Comparison of ENCODE assay signal across 14 cellular contexts in genomic region chr10:33612116-33612515, GRCh38.
A peak's percentile ranks its signal among the peaks of the same experiment; 100 is the strongest.
DNase-seq lines count a peak whose midpoint lies in the region; ATAC-seq and TF ChIP-seq lines count a peak whose summit lies in the region.
"Had no signal": no experiment of that assay in that cellular context is flagged by ENCODE, and none has a peak within 500 bp of the region (broad histone marks: within the 10 kb centered on the region; RNA-seq: fewer than 3 reads in every experiment).

No MANE protein-coding gene starts in this region.

- H3K27me3 Mint-ChIP-seq in CD8-positive, alpha-beta memory T cell: peaks cover 0 to 2% of the 10 kb centered on the region in 2 donors
- no peaks in the 10 kb centered on the region for H3K27me3 Mint-ChIP-seq in CD4-positive, alpha-beta T cell
- peaks cover 0 to 24% (median 5%) of the 10 kb centered on the region in 5 donors for H3K27me3 Mint-ChIP-seq in naive thymus-derived CD8-positive, alpha-beta T cell
- H3K27me3 Mint-ChIP-seq: effector memory CD8-positive, alpha-beta T cell had no signal

- intact Hi-C loops in esophagus squamous epithelium (cut with DNase I): no loop called here
- intact Hi-C loops in psoas muscle (cut with DNase I): no loop called here
- intact Hi-C loops in CD4-positive, alpha-beta T cell (cut with DNase I, micrococcal nuclease): no loop called here

- H3K9me3 Mint-ChIP-seq in CD8-positive, alpha-beta memory T cell: peaks cover 8 to 22% (median 14%) of the 10 kb centered on the region in 5 donors
- H3K9me3 Mint-ChIP-seq in CD4-positive, alpha-beta T cell: peaks cover 9% of the 10 kb centered on the region
- H3K9me3 Mint-ChIP-seq in naive thymus-derived CD8-positive, alpha-beta T cell: peaks cover 8 to 31% (median 18%) of the 10 kb centered on the region in 9 donors

- peak overlapping the region in 5 of 7 donors; percentile 22 to 59 (median 41) for H3K4me3 Mint-ChIP-seq in CD8-positive, alpha-beta memory T cell
- no peak overlapping the region for H3K4me3 Mint-ChIP-seq in CD4-positive, alpha-beta T cell
- H3K4me3 Mint-ChIP-seq in naive thymus-derived CD8-positive, alpha-beta T cell: peak overlapping the region in 1 of 10 donors; percentile 18
- H3K4me3 Mint-ChIP-seq: activated naive CD8-positive, alpha-beta T cell treated with anti-CD3 and anti-CD28 coated beads, Interleukin-2, amount 10 ng/mL, durations not matched to agents 7 days and 5 days; GM23338; natural killer cell had no signal

- no peaks in the 10 kb centered on the region for H3K4me1 ChIP-seq in CD8-positive, alpha-beta memory T cell (ENCODE audit: insufficient read depth, low read length)
- H3K4me1 ChIP-seq in esophagus squamous epithelium: peaks cover 0 to 17% (median 7%) of the 10 kb centered on the region in 3 donors
- no peaks in the 10 kb centered on the region for H3K4me1 ChIP-seq in psoas muscle

- POLR2A ChIA-PET in CD8-positive, alpha-beta memory T cell (lab: Charles Lee): no interaction called here
- POLR2A ChIA-PET in CD4-positive, alpha-beta T cell (lab: Charles Lee): no interaction called here
- POLR2A ChIA-PET in naive thymus-derived CD8-positive, alpha-beta T cell (lab: Charles Lee): no interaction called here

- H3K27ac ChIP-seq in CD8-positive, alpha-beta memory T cell (ENCODE audit: low read depth, low read length): no peak overlapping the region
- H3K27ac ChIP-seq in esophagus squamous epithelium (peak overlapping the region in 3 of 4 donors; percentile 59 to 81 (median 70)), psoas muscle (peak overlapping the region; percentile 30)
- H3K27ac ChIP-seq in CD4-positive, alpha-beta T cell (ENCODE audit: low read depth, low read length): no peak overlapping the region
- H3K27ac ChIP-seq: C4-2B had no signal

- peak overlapping the region; percentile 16 for H3K4me3 ChIP-seq in CD8-positive, alpha-beta memory T cell (ENCODE audit: low read length)
- H3K4me3 ChIP-seq in MG63 (peak overlapping the region; percentile 15), esophagus squamous epithelium (peak overlapping the region in 1 of 4 donors; percentile 2), psoas muscle (peak overlapping the region; percentile 9)
- H3K4me3 ChIP-seq: GM23338 had no signal

- no peak for DNase-seq in CD8-positive, alpha-beta memory T cell
- DNase-seq in MG63 (peak; percentile 83), esophagus squamous epithelium (lab: John Stamatoyannopoulos, UW) (no peak), psoas muscle (no peak), NCI-H2196 treated with DMSO at 0.1 percent for 48 hours (lab: John Stamatoyannopoulos, UW; ENCODE audit: unreplicated experiment) (no peak)
- DNase-seq in central memory CD4-positive, alpha-beta T cell: no peak
- no peak for DNase-seq in CD4-positive, alpha-beta T cell
- DNase-seq in naive thymus-derived CD8-positive, alpha-beta T cell: no peak
- DNase-seq: activated naive CD8-positive, alpha-beta T cell treated with anti-CD3 and anti-CD28 coated beads, Interleukin-2, amount 10 ng/mL, durations not matched to agents 7 days and 5 days; effector memory CD8-positive, alpha-beta T cell; natural killer cell; NCI-H2029 had no signal

- CTCF ChIA-PET in CD8-positive, alpha-beta memory T cell (lab: Charles Lee): no interaction called here
- CTCF ChIA-PET in CD4-positive, alpha-beta T cell (lab: Charles Lee): no interaction called here

- H3K36me3 Mint-ChIP-seq in CD8-positive, alpha-beta memory T cell: peaks cover 0 to 6% (median 1%) of the 10 kb centered on the region in 3 donors
- no peaks in the 10 kb centered on the region for H3K36me3 Mint-ChIP-seq in CD4-positive, alpha-beta T cell (ENCODE audit: low read depth)
- peaks cover 0 to 22% (median 0%) of the 10 kb centered on the region in 3 donors for H3K36me3 Mint-ChIP-seq in naive thymus-derived CD8-positive, alpha-beta T cell
- H3K36me3 Mint-ChIP-seq: activated naive CD8-positive, alpha-beta T cell treated with anti-CD3 and anti-CD28 coated beads, Interleukin-2, amount 10 ng/mL, durations not matched to agents 7 days and 5 days had no signal

- peaks cover 4 to 13% (median 9%) of the 10 kb centered on the region in 3 donors for H3K4me1 Mint-ChIP-seq in CD8-positive, alpha-beta memory T cell
- no peaks in the 10 kb centered on the region for H3K4me1 Mint-ChIP-seq in CD4-positive, alpha-beta T cell (ENCODE audit: low read depth)
- H3K4me1 Mint-ChIP-seq in naive thymus-derived CD8-positive, alpha-beta T cell: peaks cover 0 to 5% (median 2%) of the 10 kb centered on the region in 4 donors
- H3K4me1 Mint-ChIP-seq: activated naive CD8-positive, alpha-beta T cell treated with anti-CD3 and anti-CD28 coated beads, Interleukin-2, amount 10 ng/mL, durations not matched to agents 7 days and 5 days had no signal

- H3K27ac Mint-ChIP-seq in CD8-positive, alpha-beta memory T cell: peak overlapping the region in 2 of 8 donors; percentile 15 to 49
- H3K27ac Mint-ChIP-seq in CD4-positive, alpha-beta T cell: no peak overlapping the region
- H3K27ac Mint-ChIP-seq in naive thymus-derived CD8-positive, alpha-beta T cell: no peak overlapping the region
- H3K27ac Mint-ChIP-seq: activated naive CD8-positive, alpha-beta T cell treated with anti-CD3 and anti-CD28 coated beads, Interleukin-2, amount 10 ng/mL, durations not matched to agents 7 days and 5 days; GM23338 had no signal

- no peaks in the 10 kb centered on the region for H3K36me3 ChIP-seq in CD8-positive, alpha-beta memory T cell (ENCODE audit: insufficient read depth, low read length)
- no peaks in the 10 kb centered on the region for H3K36me3 ChIP-seq in MG63
- no peaks in the 10 kb centered on the region for H3K36me3 ChIP-seq in esophagus squamous epithelium
- H3K36me3 ChIP-seq in psoas muscle (ENCODE audit: insufficient read depth in 1 of 2, low read depth in 1 of 2): no peaks in the 10 kb centered on the region

- no peaks in the 10 kb centered on the region for H3K9me3 ChIP-seq in CD8-positive, alpha-beta memory T cell (ENCODE audit: low read length)
- H3K9me3 ChIP-seq in MG63: no peaks in the 10 kb centered on the region
- H3K9me3 ChIP-seq in esophagus squamous epithelium: no peaks in the 10 kb centered on the region
- H3K9me3 ChIP-seq in psoas muscle: peaks cover 3% of the 10 kb centered on the region
- H3K9me3 ChIP-seq in CD4-positive, alpha-beta T cell (ENCODE audit: control insufficient read depth, low read length): peaks cover 10% of the 10 kb centered on the region

- no peak for ATAC-seq in psoas muscle
- no peak for ATAC-seq in CD4-positive, alpha-beta T cell (ENCODE audit: poor library complexity)
- no peak for ATAC-seq in naive thymus-derived CD8-positive, alpha-beta T cell
- ATAC-seq: GM23338 had no signal

- no peak for TF ChIP-seq POLR2A in esophagus squamous epithelium (IDR thresholded peaks at IDR 0.05)

- WGBS in esophagus squamous epithelium, 2 donors: 33 to 43% methylated on average over 1 of the region's 1 CpG
- 74 to 91% (median 75%) methylated on average over 1 of the region's 1 CpG for WGBS in psoas muscle, 3 donors

- TF ChIP-seq CTCF in esophagus squamous epithelium (IDR thresholded peaks at IDR 0.05) (no peak), psoas muscle (IDR thresholded peaks at IDR 0.05) (no peak)
- TF ChIP-seq CTCF in CD4-positive, alpha-beta T cell (IDR thresholded peaks at IDR 0.05): no peak

- H3K27me3 ChIP-seq in CD8-positive, alpha-beta memory T cell (ENCODE audit: insufficient read depth, low read length, poor library complexity, severe bottlenecking): no peaks in the 10 kb centered on the region
- H3K27me3 ChIP-seq in MG63 (no peaks in the 10 kb centered on the region), esophagus squamous epithelium (no peaks in the 10 kb centered on the region), psoas muscle (ENCODE audit: insufficient read depth in 3 of 3, low read length in 2 of 3) (no peaks in the 10 kb centered on the region)
- H3K27me3 ChIP-seq in CD4-positive, alpha-beta T cell (ENCODE audit: control insufficient read depth, insufficient read depth, low read length): no peaks in the 10 kb centered on the region

Comparison
In these comparisons a context has a peak if more than half of its experiments do, and no peak if none do; other contexts are left out.
1. H3K27ac ChIP-seq: peak in esophagus squamous epithelium (3 of 4) and psoas muscle (single experiment); none in CD8-positive, alpha-beta memory T cell (single experiment) and CD4-positive, alpha-beta T cell (single experiment).